In the genomic region with DNA sequence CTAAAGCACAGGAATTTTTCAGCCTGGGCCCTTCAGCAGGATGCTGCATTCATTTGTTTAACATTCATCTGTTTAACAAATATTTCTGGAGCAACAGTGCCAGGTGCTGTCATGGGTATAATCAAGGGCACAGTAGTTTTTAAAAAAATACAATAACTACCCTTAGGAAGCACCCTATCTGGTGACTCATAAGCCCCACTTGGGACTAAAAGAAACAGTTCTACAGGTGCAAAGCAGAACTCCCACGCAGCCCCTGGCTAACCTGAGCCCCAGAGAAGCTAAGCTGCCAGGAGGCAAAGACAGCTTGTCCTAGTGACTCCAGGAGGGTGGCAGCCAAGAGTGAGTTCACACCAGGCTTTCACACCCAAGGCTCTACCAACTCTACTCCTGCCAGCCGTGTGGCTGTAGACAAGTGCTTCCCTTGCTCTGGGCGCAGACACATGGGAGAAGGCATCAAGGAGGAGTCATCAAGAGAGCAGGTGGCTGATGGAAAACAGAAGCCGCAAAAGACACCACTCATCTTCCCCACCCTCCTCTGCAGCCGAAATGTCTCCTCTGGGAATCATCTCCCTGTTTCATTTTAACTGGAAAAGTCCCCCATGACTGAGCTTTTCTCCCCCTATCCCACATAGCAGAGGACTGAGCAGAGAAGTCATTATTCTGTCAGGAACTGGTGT, we compare ENCODE assay signal across 8 cellular contexts. TPM values are rescaled to one million over a fixed set of nuclear protein-coding genes. Genes with fewer than 3 reads are reported as not detected.
DNase-seq lines count a peak whose midpoint lies in the region; ATAC-seq, FAIRE-seq and TF ChIP-seq lines count a peak whose summit lies in the region.
"Had no signal": no experiment of that assay in that cellular context is flagged by ENCODE, and none has a peak within 500 bp of the region (broad histone marks: within the 10 kb centered on the region; RNA-seq: fewer than 3 reads in every experiment).

No MANE protein-coding gene starts in this region.

- peak overlapping the region; percentile 10; the same call in 1 of the 2 replicates for H3K9ac ChIP-seq in HCT116 (ENCODE audit: low read length)

- FAIRE-seq in RCC 7860 (lab: Jason Lieb, UNC): no peak

- no peaks in the 10 kb centered on the region for H3K36me3 ChIP-seq in HCT116 (ENCODE audit: control insufficient read depth in 1 of 2, insufficient read depth in 2 of 2, low read length in 2 of 2)
- H3K36me3 ChIP-seq in esophagus (ENCODE audit: control insufficient read depth in 2 of 2, insufficient read depth in 2 of 2, low read length in 1 of 2): no peaks in the 10 kb centered on the region

- no peak for TF ChIP-seq POLR2A in HCT116 (IDR thresholded peaks at IDR 0.05; ENCODE audit: borderline replicate concordance, extremely low read depth, insufficient read depth, insufficient read length)

- H3K27me3 ChIP-seq in HCT116 (ENCODE audit: insufficient read depth, low read length) (no peaks in the 10 kb centered on the region), esophagus (ENCODE audit: control insufficient read depth in 1 of 2, insufficient read depth in 2 of 2, low read length in 2 of 2) (no peaks in the 10 kb centered on the region)

- H3K4me1 ChIP-seq in HCT116 (ENCODE audit: control insufficient read depth in 1 of 2, insufficient read depth in 2 of 2, low read length in 2 of 2) (peaks cover 79 to 96% of the 10 kb centered on the region in 2 experiments), esophagus (ENCODE audit: control insufficient read depth in 2 of 2, insufficient read depth in 2 of 2, low read length in 1 of 2) (peaks cover 11 to 27% of the 10 kb centered on the region in 2 donors)

- H3K9me3 ChIP-seq in HCT116 (ENCODE audit: control insufficient read depth in 1 of 2, insufficient read depth in 1 of 2, low read depth in 1 of 2, low read length in 2 of 2) (no peaks in the 10 kb centered on the region), esophagus (ENCODE audit: control insufficient read depth in 2 of 2, insufficient read depth in 1 of 2, low read depth in 1 of 2, low read length in 1 of 2) (no peaks in the 10 kb centered on the region)

- H3K9me3 Mint-ChIP-seq in activated T-helper 1 cell treated with anti-CD3 and anti-CD28 coated beads, Interleukin-12 subunit alpha, Interleukin-12 subunit beta, Interleukin-2, Interleukin-4 antibody, amounts not matched to agents 30 ng/mL and 10 ng/mL and 1 ng/mL, durations not matched to agents 14 hours and 24 hours and 36 hours: no peaks in the 10 kb centered on the region
- H3K9me3 Mint-ChIP-seq: WTC11 had no signal

- DNase-seq in HCT116 (ENCODE audit: low read depth, low spot score) (no peak), NCI-H2171 treated with DMSO at 0.1 percent for 48 hours (lab: John Stamatoyannopoulos, UW) (peak; percentile 97), renal cortical epithelial cell (ENCODE audit: low read depth) (peak; percentile 76), dermis blood vessel endothelial cell (no peak), RCC 7860 (ENCODE audit: low spot score) (no peak)
- DNase-seq in activated T-helper 1 cell treated with anti-CD3 and anti-CD28 coated beads, Interleukin-12 subunit alpha, Interleukin-12 subunit beta, Interleukin-2, Interleukin-4 antibody, amounts not matched to agents 30 ng/mL and 10 ng/mL and 1 ng/mL, durations not matched to agents 14 hours and 24 hours and 36 hours (ENCODE audit: low spot score): no peak

- peaks cover 24% of the 10 kb centered on the region for H3K4me1 Mint-ChIP-seq in activated T-helper 1 cell treated with anti-CD3 and anti-CD28 coated beads, Interleukin-12 subunit alpha, Interleukin-12 subunit beta, Interleukin-2, Interleukin-4 antibody, amounts not matched to agents 30 ng/mL and 10 ng/mL and 1 ng/mL, durations not matched to agents 14 hours and 24 hours and 36 hours (ENCODE audit: low read depth)

- 37 to 55% methylated on average over 5 of the region's 5 CpGs for WGBS in esophagus, 2 donors

- ATAC-seq in HCT116: peak; percentile 31

- no TSS peak for BruUV-seq in HCT116 (replicated peaks; lab: Mats Ljungman, UMichigan)

- no peak overlapping the region for H2AFZ ChIP-seq in HCT116 (ENCODE audit: low read depth, low read length, poor library complexity, severe bottlenecking)

- no peak for TF ChIP-seq CTCF in HCT116 (IDR thresholded peaks at IDR 0.05 in 2 of 3, conservative IDR thresholded peaks at IDR 0.05 in 1 of 3; ENCODE audit: borderline replicate concordance in 1 of 3, insufficient read depth in 1 of 3, low read depth in 2 of 3, low read length in 2 of 3)

- H3K79me2 ChIP-seq in HCT116 (ENCODE audit: insufficient read depth, low read length): peaks cover 90% of the 10 kb centered on the region

- no peaks in the 10 kb centered on the region for H3K36me3 Mint-ChIP-seq in activated T-helper 1 cell treated with anti-CD3 and anti-CD28 coated beads, Interleukin-12 subunit alpha, Interleukin-12 subunit beta, Interleukin-2, Interleukin-4 antibody, amounts not matched to agents 30 ng/mL and 10 ng/mL and 1 ng/mL, durations not matched to agents 14 hours and 24 hours and 36 hours (ENCODE audit: low read depth)
- H3K36me3 Mint-ChIP-seq: WTC11 had no signal

- H3K4me2 ChIP-seq in HCT116 (ENCODE audit: low read length): peak overlapping the region; percentile 71

- no peaks in the 10 kb centered on the region for H4K20me1 ChIP-seq in HCT116 (ENCODE audit: insufficient read depth)

- H3K9me2 ChIP-seq in HCT116 (ENCODE audit: insufficient read depth): no peaks in the 10 kb centered on the region

- no peak overlapping the region for H3K4me3 Mint-ChIP-seq in activated T-helper 1 cell treated with anti-CD3 and anti-CD28 coated beads, Interleukin-12 subunit alpha, Interleukin-12 subunit beta, Interleukin-2, Interleukin-4 antibody, amounts not matched to agents 30 ng/mL and 10 ng/mL and 1 ng/mL, durations not matched to agents 14 hours and 24 hours and 36 hours
- H3K4me3 Mint-ChIP-seq: WTC11 had no signal

- H3K27ac ChIP-seq in HCT116 (ENCODE audit: low read depth, low read length) (peak overlapping the region; percentile 23), esophagus (ENCODE audit: low read depth in 2 of 2, low read length in 1 of 2) (peak overlapping the region; percentile 72 to 86)

- H3K27ac Mint-ChIP-seq in activated T-helper 1 cell treated with anti-CD3 and anti-CD28 coated beads, Interleukin-12 subunit alpha, Interleukin-12 subunit beta, Interleukin-2, Interleukin-4 antibody, amounts not matched to agents 30 ng/mL and 10 ng/mL and 1 ng/mL, durations not matched to agents 14 hours and 24 hours and 36 hours: no peak overlapping the region

- TF ChIP-seq RAD21 in HCT116 (IDR thresholded peaks at IDR 0.05; ENCODE audit: low read depth): no peak

- H3K27me3 Mint-ChIP-seq in activated T-helper 1 cell treated with anti-CD3 and anti-CD28 coated beads, Interleukin-12 subunit alpha, Interleukin-12 subunit beta, Interleukin-2, Interleukin-4 antibody, amounts not matched to agents 30 ng/mL and 10 ng/mL and 1 ng/mL, durations not matched to agents 14 hours and 24 hours and 36 hours (ENCODE audit: insufficient read depth): peaks cover 29% of the 10 kb centered on the region

- CTCF ChIA-PET in HCT116 (lab: Charles Lee): interaction anchor here (2.4 kb wide), 1 partner anchor 13 kb away, joined by 10 read pairs; a partner anchor contains a TSS

- intact Hi-C loops in HCT116 (cut with micrococcal nuclease): no loop called here
- intact Hi-C loops in activated T-helper 1 cell treated with anti-CD3 and anti-CD28 coated beads, Interleukin-12 subunit alpha, Interleukin-12 subunit beta, Interleukin-2, Interleukin-4 antibody, amounts not matched to agents 30 ng/mL and 10 ng/mL and 1 ng/mL, durations not matched to agents 14 hours and 24 hours and 36 hours (cut with micrococcal nuclease): no loop called here

- H3K4me3 ChIP-seq in HCT116 (replicated peaks in 1 of 2; ENCODE audit: low read depth in 1 of 2, low read length in 2 of 2) (no peak overlapping the region), esophagus (ENCODE audit: low read depth in 1 of 2, low read length in 2 of 2) (no peak overlapping the region)

- RAD21 ChIA-PET in HCT116 (lab: Charles Lee; ENCODE audit: low non-redundant PET in 1 of 2, low total read pairs in 2 of 2, uncharacterized antibody in 2 of 2, unreplicated experiment in 2 of 2): interaction anchor here in 1 of 2 experiments (1.2 to 1.4 kb wide), 3 partner anchors 8 to 23 kb away, joined by 3 to 5 read pairs (median 4); no protein-coding TSS in a partner anchor

- POLR2A ChIA-PET in HCT116 (lab: Charles Lee): interaction anchor here (1.1 to 2.1 kb wide), 4 partner anchors 7 to 91 kb away, joined by 3 to 10 read pairs (median 6); a partner anchor contains a TSS

TF ChIP-seq in HCT116, 20 proteins besides CTCF, POLR2A, EP300 and RAD21:
- TF ChIP-seq ZNF274 (IDR thresholded peaks at IDR 0.05; ENCODE audit: low read depth, low read length) (no peak), FOSL1 (IDR thresholded peaks at IDR 0.05; ENCODE audit: low read depth) (peak; percentile 45; the same call in 1 of the 2 replicates), SIN3A (IDR thresholded peaks at IDR 0.05; ENCODE audit: low read depth) (no peak), EGR1 (IDR thresholded peaks at IDR 0.05; ENCODE audit: low read depth) (peak; percentile 86), SP1 (IDR thresholded peaks at IDR 0.05; ENCODE audit: low read depth) (no peak; the same call in 1 of the 2 replicates)
- TF ChIP-seq, protein P1, sequence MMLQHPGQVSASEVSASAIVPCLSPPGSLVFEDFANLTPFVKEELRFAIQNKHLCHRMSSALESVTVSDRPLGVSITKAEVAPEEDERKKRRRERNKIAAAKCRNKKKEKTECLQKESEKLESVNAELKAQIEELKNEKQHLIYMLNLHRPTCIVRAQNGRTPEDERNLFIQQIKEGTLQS (IDR thresholded peaks at IDR 0.05): no peak

RNA-seq across cellular contexts. Expression of a gene that starts 14.4 kb away (rescaled TPM):
- total RNA-seq in HCT116 (2021; ENCODE audit: unreplicated experiment) (60.2 TPM), renal cortical epithelial cell (10.1 and 20.1 TPM in 2 replicates), dermis blood vessel endothelial cell (6.5 and 6.8 TPM in 2 replicates)
- polyA plus RNA-seq in HCT116 (2012): 54.1 and 58.2 TPM in 2 replicates
- polyA plus RNA-seq in esophagus: 10 to 100 TPM; 19.9 to 31.1 TPM
- 0.37 TPM in 1 of 2 replicates, not detected in the other for total RNA-seq in activated T-helper 1 cell treated with anti-CD3 and anti-CD28 coated beads, Interleukin-12 subunit alpha, Interleukin-12 subunit beta, Interleukin-2, Interleukin-4 antibody, amounts not matched to agents 30 ng/mL and 10 ng/mL and 1 ng/mL, durations not matched to agents 14 hours and 24 hours and 36 hours

RNA-seq across cellular contexts. Expression of a gene that starts 47.3 kb away (rescaled TPM):
- total RNA-seq in HCT116 (2021; ENCODE audit: unreplicated experiment): 70.2 TPM
- 50.5 and 55.6 TPM in 2 replicates for polyA plus RNA-seq in HCT116 (2012)
- polyA plus RNA-seq in esophagus: 10 to 100 TPM in 1 of 2 donors, 1 to 10 TPM in 1; 8.8 to 10.6 TPM
- total RNA-seq in renal cortical epithelial cell: 45.8 and 79.1 TPM in 2 replicates
- total RNA-seq in dermis blood vessel endothelial cell: 30.8 and 36.4 TPM in 2 replicates
- total RNA-seq in activated T-helper 1 cell treated with anti-CD3 and anti-CD28 coated beads, Interleukin-12 subunit alpha, Interleukin-12 subunit beta, Interleukin-2, Interleukin-4 antibody, amounts not matched to agents 30 ng/mL and 10 ng/mL and 1 ng/mL, durations not matched to agents 14 hours and 24 hours and 36 hours: 37.7 and 41.2 TPM in 2 replicates

Comparison
In these comparisons a context has a peak if more than half of its experiments do, and no peak if none do; other contexts are left out.
1. DNase-seq: peak in NCI-H2171 treated with DMSO at 0.1 percent for 48 hours (single experiment) and renal cortical epithelial cell (single experiment); none in HCT116 (single experiment), dermis blood vessel endothelial cell (single experiment), RCC 7860 (single experiment) and activated T-helper 1 cell treated with anti-CD3 and anti-CD28 coated beads, Interleukin-12 subunit alpha, Interleukin-12 subunit beta, Interleukin-2, Interleukin-4 antibody, amounts not matched to agents 30 ng/mL and 10 ng/mL and 1 ng/mL, durations not matched to agents 14 hours and 24 hours and 36 hours (single experiment).